ENCODE assay signal across 24 cellular contexts in genomic region chr6:24497254-24497989, GRCh38. TPM values are rescaled to one million over a fixed set of nuclear protein-coding genes. Genes with fewer than 3 reads are reported as not detected.
DNase-seq lines count a peak whose midpoint lies in the region; ATAC-seq and TF ChIP-seq lines count a peak whose summit lies in the region.
"Had no signal": no experiment of that assay in that cellular context is flagged by ENCODE, and none has a peak within 500 bp of the region (broad histone marks: within the 10 kb centered on the region; RNA-seq: fewer than 3 reads in every experiment).

No MANE protein-coding gene starts in this region.

- no peaks in the 10 kb centered on the region for H3K27me3 ChIP-seq in right atrium auricular region
- no peaks in the 10 kb centered on the region for H3K27me3 ChIP-seq in left ventricle myocardium inferior (ENCODE audit: low read depth)

- TF ChIP-seq CTCF in right atrium auricular region (IDR thresholded peaks at IDR 0.05) = no peak
- TF ChIP-seq CTCF in left ventricle myocardium inferior (IDR thresholded peaks at IDR 0.05; ENCODE audit: borderline replicate concordance) = no peak
- no peak for TF ChIP-seq CTCF in OCI-LY7 (conservative IDR thresholded peaks at IDR 0.05; ENCODE audit: low read length)

- H3K4me1 ChIP-seq in right atrium auricular region (peaks cover 0 to 15% of the 10 kb centered on the region in 2 donors), left ventricle myocardium inferior (peaks cover 25% of the 10 kb centered on the region), OCI-LY7 (ENCODE audit: insufficient read depth, low read length, poor library complexity, severe bottlenecking) (peaks cover 76% of the 10 kb centered on the region)

- no peak overlapping the region for H2AFZ ChIP-seq in OCI-LY7 (ENCODE audit: low read length)

- no peaks in the 10 kb centered on the region for H4K20me1 ChIP-seq in OCI-LY7 (ENCODE audit: insufficient read depth, low read length)

- no TSS peak for BruUV-seq in OCI-LY7 (replicated peaks; lab: Mats Ljungman, UMichigan)

- intact Hi-C loops in left ventricle myocardium inferior (cut with micrococcal nuclease) (no loop called here), OCI-LY7 (cut with micrococcal nuclease; ENCODE audit: unreplicated experiment) (loop anchor here (5.0 to 10.0 kb wide), 4 partner anchors 277 to 805 kb away; partner anchors contain the start of gene GMNN)
- intact Hi-C loops in activated T-helper 2 cell treated with anti-CD3 and anti-CD28 coated beads, Interferon-gamma antibody, Interleukin-2, Interleukin-4, amounts not matched to agents 10 μg/mL and 5 μg/mL and 100 μg/mL, durations not matched to agents 14 hours and 24 hours and 36 hours (cut with micrococcal nuclease) = loop anchor here (10.0 kb wide), 2 partner anchors 167 to 197 kb away; partner anchors contain the start of genes ACOT13 and TDP2

- CTCF ChIA-PET in OCI-LY7 (lab: Charles Lee; ENCODE audit: unreplicated experiment) = interaction anchor here (1.8 to 2.7 kb wide), 2 partner anchors 20 to 24 kb away, joined by 6 to 15 read pairs; no protein-coding TSS in a partner anchor

- H3K79me2 ChIP-seq in OCI-LY7 (ENCODE audit: insufficient read depth, low read depth, low read length) = peaks cover 36% of the 10 kb centered on the region

- peak overlapping the region; percentile 18 for H3K4me3 Mint-ChIP-seq in stimulated activated memory B cell treated with anti-CD40 and anti-IgM and Interleukin-4, amounts not matched to agents 10 μg/mL and 1 μg/mL and 100 μg/mL, for 72 hours
- no peak overlapping the region for H3K4me3 Mint-ChIP-seq in activated T-helper 2 cell treated with anti-CD3 and anti-CD28 coated beads, Interferon-gamma antibody, Interleukin-2, Interleukin-4, amounts not matched to agents 10 μg/mL and 5 μg/mL and 100 μg/mL, durations not matched to agents 14 hours and 24 hours and 36 hours (ENCODE audit: low read depth)
- H3K4me3 Mint-ChIP-seq: T-helper 17 cell had no signal

- ATAC-seq in HG02763 (IDR thresholded peaks at IDR 0.05; ENCODE audit: unreplicated experiment) = peak; percentile 24
- peak; percentile 5 for ATAC-seq in stimulated activated memory B cell treated with anti-CD40 and anti-IgM and Interleukin-4, amounts not matched to agents 10 μg/mL and 1 μg/mL and 100 μg/mL, for 72 hours
- ATAC-seq: left lobe of liver, T-helper 17 cell had no signal

- peak overlapping the region; percentile 62 for H3K27ac Mint-ChIP-seq in stimulated activated memory B cell treated with anti-CD40 and anti-IgM and Interleukin-4, amounts not matched to agents 10 μg/mL and 1 μg/mL and 100 μg/mL, for 72 hours
- H3K27ac Mint-ChIP-seq in activated T-helper 2 cell treated with anti-CD3 and anti-CD28 coated beads, Interferon-gamma antibody, Interleukin-2, Interleukin-4, amounts not matched to agents 10 μg/mL and 5 μg/mL and 100 μg/mL, durations not matched to agents 14 hours and 24 hours and 36 hours = no peak overlapping the region
- H3K27ac Mint-ChIP-seq: T-helper 17 cell had no signal

- POLR2A ChIA-PET in OCI-LY7 (lab: Charles Lee) = interaction anchor here (13.6 kb wide), 1 partner anchor 20 kb away, joined by 586 read pairs; no protein-coding TSS in a partner anchor

- H3K9me2 ChIP-seq in OCI-LY7 (ENCODE audit: insufficient read depth, low read length) = no peaks in the 10 kb centered on the region

- H3K9me3 Mint-ChIP-seq in stimulated activated memory B cell treated with anti-CD40 and anti-IgM and Interleukin-4, amounts not matched to agents 10 μg/mL and 1 μg/mL and 100 μg/mL, for 72 hours = no peaks in the 10 kb centered on the region
- H3K9me3 Mint-ChIP-seq in activated T-helper 2 cell treated with anti-CD3 and anti-CD28 coated beads, Interferon-gamma antibody, Interleukin-2, Interleukin-4, amounts not matched to agents 10 μg/mL and 5 μg/mL and 100 μg/mL, durations not matched to agents 14 hours and 24 hours and 36 hours = peaks cover 8% of the 10 kb centered on the region

- no peaks in the 10 kb centered on the region for H3K27me3 Mint-ChIP-seq in stimulated activated memory B cell treated with anti-CD40 and anti-IgM and Interleukin-4, amounts not matched to agents 10 μg/mL and 1 μg/mL and 100 μg/mL, for 72 hours
- peaks cover 3% of the 10 kb centered on the region for H3K27me3 Mint-ChIP-seq in activated T-helper 2 cell treated with anti-CD3 and anti-CD28 coated beads, Interferon-gamma antibody, Interleukin-2, Interleukin-4, amounts not matched to agents 10 μg/mL and 5 μg/mL and 100 μg/mL, durations not matched to agents 14 hours and 24 hours and 36 hours (ENCODE audit: low read depth)
- H3K27me3 Mint-ChIP-seq: T-helper 17 cell had no signal

- peak; percentile 7 for DNase-seq in right atrium auricular region (ENCODE audit: low spot score)
- no peak for DNase-seq in left ventricle myocardium inferior
- peak; percentile 64 for DNase-seq in OCI-LY7 (ENCODE audit: low spot score)
- DNase-seq in central memory CD4-positive, alpha-beta T cell = no peak
- DNase-seq in activated T-helper 2 cell treated with anti-CD3 and anti-CD28 coated beads, Interferon-gamma antibody, Interleukin-2, Interleukin-4, amounts not matched to agents 10 μg/mL and 5 μg/mL and 100 μg/mL, durations not matched to agents 14 hours and 24 hours and 36 hours (ENCODE audit: low spot score) = no peak
- DNase-seq in globus pallidus (ENCODE audit: low spot score) = no peak
- DNase-seq: AML-193; COR-L47; DMS79; GDM1; GOT3; mesendoderm; NCI-H146; NCI-H2107; NCI-H446 treated with DMSO at 0.1 percent for 48 hours; occipital lobe; OCI-M1; stimulated activated CD8-positive, alpha-beta memory T cell treated with anti-CD3 and anti-CD28 coated beads, Interleukin-4, amount 100 ng/mL, for 48 hours; T-helper 17 cell; trophoblast cell had no signal

- H3K36me3 ChIP-seq in right atrium auricular region (peaks cover 4% of the 10 kb centered on the region), left ventricle myocardium inferior (peaks cover 5% of the 10 kb centered on the region), OCI-LY7 (ENCODE audit: insufficient read depth, low read length) (peaks cover 28% of the 10 kb centered on the region)

- H3K4me3 ChIP-seq in right atrium auricular region (no peak overlapping the region), left ventricle myocardium inferior (no peak overlapping the region), OCI-LY7 (ENCODE audit: low read depth, low read length, poor library complexity, severe bottlenecking) (no peak overlapping the region)

- H3K9me3 ChIP-seq in right atrium auricular region (no peaks in the 10 kb centered on the region), left ventricle myocardium inferior (replicated peaks) (peaks cover 4% of the 10 kb centered on the region), OCI-LY7 (ENCODE audit: low read length) (peaks cover 16% of the 10 kb centered on the region)

- H3K4me2 ChIP-seq in OCI-LY7 (ENCODE audit: low read length) = peak overlapping the region; percentile 18; the same call in 1 of the 2 replicates

- H3K4me1 Mint-ChIP-seq in stimulated activated memory B cell treated with anti-CD40 and anti-IgM and Interleukin-4, amounts not matched to agents 10 μg/mL and 1 μg/mL and 100 μg/mL, for 72 hours = peaks cover 40% of the 10 kb centered on the region
- peaks cover 22% of the 10 kb centered on the region for H3K4me1 Mint-ChIP-seq in activated T-helper 2 cell treated with anti-CD3 and anti-CD28 coated beads, Interferon-gamma antibody, Interleukin-2, Interleukin-4, amounts not matched to agents 10 μg/mL and 5 μg/mL and 100 μg/mL, durations not matched to agents 14 hours and 24 hours and 36 hours (ENCODE audit: low read depth)

- H3K27ac ChIP-seq in right atrium auricular region = no peak overlapping the region
- no peak overlapping the region for H3K27ac ChIP-seq in left ventricle myocardium inferior (replicated peaks)
- H3K27ac ChIP-seq in OCI-LY7 (ENCODE audit: low read depth, low read length, poor library complexity, severe bottlenecking) = peak overlapping the region; percentile 90

- H3K36me3 Mint-ChIP-seq in stimulated activated memory B cell treated with anti-CD40 and anti-IgM and Interleukin-4, amounts not matched to agents 10 μg/mL and 1 μg/mL and 100 μg/mL, for 72 hours = peaks cover 26% of the 10 kb centered on the region
- H3K36me3 Mint-ChIP-seq in activated T-helper 2 cell treated with anti-CD3 and anti-CD28 coated beads, Interferon-gamma antibody, Interleukin-2, Interleukin-4, amounts not matched to agents 10 μg/mL and 5 μg/mL and 100 μg/mL, durations not matched to agents 14 hours and 24 hours and 36 hours (ENCODE audit: low read depth) = peaks cover 14% of the 10 kb centered on the region

RNA-seq across cellular contexts. Expression of gene ALDH5A1, which starts 2.7 kb away (rescaled TPM):
- total RNA-seq in right atrium auricular region (1 to 10 TPM; 5.0 to 10.0 TPM), left ventricle myocardium inferior (27.6 TPM), OCI-LY7 (2022) (260 and 308 TPM in 2 replicates)
- 180 and 199 TPM in 2 replicates for total RNA-seq in OCI-LY7 (2014; rRNA removed; shearing (Covaris generic))
- 11.4 and 12.3 TPM in 2 replicates for total RNA-seq in activated T-helper 2 cell treated with anti-CD3 and anti-CD28 coated beads, Interferon-gamma antibody, Interleukin-2, Interleukin-4, amounts not matched to agents 10 μg/mL and 5 μg/mL and 100 μg/mL, durations not matched to agents 14 hours and 24 hours and 36 hours

RNA-seq across cellular contexts. Expression of gene GPLD1, which starts 8.0 kb away (rescaled TPM):
- total RNA-seq in right atrium auricular region (under 1 TPM; 0.33 to 0.71 TPM), left ventricle myocardium inferior (0.71 TPM), OCI-LY7 (2022) (60.7 and 73.7 TPM in 2 replicates)
- total RNA-seq in OCI-LY7 (2014; rRNA removed; shearing (Covaris generic)) = 52.5 and 55.6 TPM in 2 replicates
- 0.39 and 0.48 TPM in 2 replicates for total RNA-seq in activated T-helper 2 cell treated with anti-CD3 and anti-CD28 coated beads, Interferon-gamma antibody, Interleukin-2, Interleukin-4, amounts not matched to agents 10 μg/mL and 5 μg/mL and 100 μg/mL, durations not matched to agents 14 hours and 24 hours and 36 hours
- total RNA-seq: pulmonary artery endothelial cell had no signal

Comparison
In these comparisons a context has a peak if more than half of its experiments do, and no peak if none do; other contexts are left out.
1. DNase-seq: peak in right atrium auricular region (single experiment) and OCI-LY7 (single experiment); none in left ventricle myocardium inferior (single experiment), central memory CD4-positive, alpha-beta T cell (single experiment), activated T-helper 2 cell treated with anti-CD3 and anti-CD28 coated beads, Interferon-gamma antibody, Interleukin-2, Interleukin-4, amounts not matched to agents 10 μg/mL and 5 μg/mL and 100 μg/mL, durations not matched to agents 14 hours and 24 hours and 36 hours (single experiment) and globus pallidus (single experiment).
2. RNA of gene GPLD1, which starts 8.0 kb away (total RNA-seq): 52.5 to 73.7 TPM in OCI-LY7; 0.71 TPM in left ventricle myocardium inferior (single experiment), 0.33 to 0.71 TPM in right atrium auricular region and 0.39 to 0.48 TPM in activated T-helper 2 cell treated with anti-CD3 and anti-CD28 coated beads, Interferon-gamma antibody, Interleukin-2, Interleukin-4, amounts not matched to agents 10 μg/mL and 5 μg/mL and 100 μg/mL, durations not matched to agents 14 hours and 24 hours and 36 hours; every median in the first group is over 10 times any median in the second.